In genomic region chr14:98956181-98956580, GRCh38 we compare ENCODE assay signal across 21 cellular contexts.
"Had no signal": no experiment of that assay in that cellular context is flagged by ENCODE, and none has a peak within 500 bp of the region (broad histone marks: within the 10 kb centered on the region; RNA-seq: fewer than 3 reads in every experiment).

No MANE protein-coding gene starts in this region.

- H3K9me3 ChIP-seq: esophagus squamous epithelium, gastrocnemius medialis, thyroid gland had no signal

- H3K27ac ChIP-seq: SK-N-MC, thyroid gland had no signal

- H3K4me1 Mint-ChIP-seq: central memory CD8-positive, alpha-beta T cell had no signal

- DNase-seq: activated CD4-positive, alpha-beta memory T cell treated with anti-CD3 and anti-CD28 coated beads for 36 hours; activated CD4-positive, alpha-beta T cell treated with anti-CD3 and anti-CD28 coated beads for 4 hours; activated CD4-positive, CD25-positive, alpha-beta regulatory T cell; activated naive CD4-positive, alpha-beta T cell treated with Interleukin-2 at 50 U/mL for 16 hours; activated naive CD8-positive, alpha-beta T cell treated with anti-CD3 and anti-CD28 coated beads for 36 hours; activated T-cell treated with anti-CD3 and anti-CD28 coated beads, Interleukin-2, amount 50 U/mL, for 4 hours; cortex of kidney; effector CD8-positive, alpha-beta T cell; esophagus squamous epithelium; gastrocnemius medialis; hippocampal formation; mesenchymal stem cell; nucleus accumbens; stimulated activated CD4-positive, alpha-beta T cell treated with anti-CD3 and anti-CD28 coated beads, Interleukin-4, amount 100 ng/mL, for 1 hour; stimulated activated naive CD4-positive, alpha-beta T cell; SW 1271; T-helper 17 cell; thyroid gland had no signal

- H3K9me3 Mint-ChIP-seq: activated CD4-positive, alpha-beta memory T cell treated with anti-CD3 and anti-CD28 coated beads for 36 hours; activated naive CD8-positive, alpha-beta T cell treated with anti-CD3 and anti-CD28 coated beads for 36 hours; activated T-cell treated with anti-CD3 and anti-CD28 coated beads, Interleukin-2, amount 50 U/mL, for 4 hours; activated T-helper 2 cell treated with anti-CD3 and anti-CD28 coated beads, Interferon-gamma antibody, Interleukin-2, Interleukin-4, amounts not matched to agents 10 μg/mL and 5 μg/mL and 100 μg/mL, durations not matched to agents 14 hours and 24 hours and 36 hours; central memory CD8-positive, alpha-beta T cell had no signal

- H3K27ac Mint-ChIP-seq: activated CD4-positive, alpha-beta memory T cell treated with anti-CD3 and anti-CD28 coated beads for 36 hours; activated naive CD8-positive, alpha-beta T cell treated with anti-CD3 and anti-CD28 coated beads for 36 hours; activated T-helper 2 cell treated with anti-CD3 and anti-CD28 coated beads, Interferon-gamma antibody, Interleukin-2, Interleukin-4, amounts not matched to agents 10 μg/mL and 5 μg/mL and 100 μg/mL, durations not matched to agents 14 hours and 24 hours and 36 hours; T-helper 17 cell had no signal

- H3K27me3 ChIP-seq: esophagus squamous epithelium, gastrocnemius medialis, thyroid gland had no signal

- ATAC-seq: activated T-cell treated with anti-CD3 and anti-CD28 coated beads, Interleukin-2, amount 50 U/mL, for 4 hours; gastrocnemius medialis; T-helper 17 cell had no signal

- H3K27me3 Mint-ChIP-seq: activated CD4-positive, alpha-beta memory T cell treated with anti-CD3 and anti-CD28 coated beads for 36 hours; activated naive CD8-positive, alpha-beta T cell treated with anti-CD3 and anti-CD28 coated beads for 36 hours; central memory CD8-positive, alpha-beta T cell; T-helper 17 cell had no signal

- H3K4me3 Mint-ChIP-seq: activated CD4-positive, alpha-beta memory T cell treated with anti-CD3 and anti-CD28 coated beads for 36 hours; activated naive CD8-positive, alpha-beta T cell treated with anti-CD3 and anti-CD28 coated beads for 36 hours; activated T-cell treated with anti-CD3 and anti-CD28 coated beads, Interleukin-2, amount 50 U/mL, for 4 hours; central memory CD8-positive, alpha-beta T cell; T-helper 17 cell had no signal

- H3K4me3 ChIP-seq: esophagus squamous epithelium, gastrocnemius medialis, SK-N-MC, thyroid gland had no signal

- H3K36me3 ChIP-seq: esophagus squamous epithelium, gastrocnemius medialis, thyroid gland had no signal

- H3K4me1 ChIP-seq: thyroid gland had no signal
